Comparison of ENCODE assay signal across 24 cellular contexts in the genomic region with DNA sequence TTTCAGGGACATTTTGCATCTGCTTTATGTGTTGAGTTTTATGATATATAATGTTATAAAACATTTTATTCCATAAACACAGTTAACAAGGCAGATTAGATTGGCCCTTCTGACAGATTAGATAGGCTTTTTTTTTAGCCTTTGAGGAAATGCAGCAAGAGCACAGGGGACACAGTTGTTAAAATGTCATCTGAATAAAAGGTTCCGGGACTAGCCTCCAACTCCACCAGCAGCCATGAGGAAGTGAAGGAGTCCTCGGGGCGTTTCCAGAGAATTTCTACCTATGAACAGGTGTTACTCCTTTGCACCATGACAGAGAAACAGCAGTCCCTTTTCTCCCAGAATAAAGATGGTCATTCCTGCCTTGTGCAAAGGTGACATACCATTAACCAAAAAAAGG.
DNase-seq lines count a peak whose midpoint lies in the region; ATAC-seq, FAIRE-seq and TF ChIP-seq lines count a peak whose summit lies in the region.
"Had no signal": no experiment of that assay in that cellular context is flagged by ENCODE, and none has a peak within 500 bp of the region (broad histone marks: within the 10 kb centered on the region; RNA-seq: fewer than 3 reads in every experiment).

No MANE protein-coding gene starts in this region.

- no peak for TF ChIP-seq CTCF in OCI-LY3 (IDR thresholded peaks at IDR 0.05; ENCODE audit: low read depth, low read length)
- TF ChIP-seq CTCF in pancreas (IDR thresholded peaks at IDR 0.05): no peak
- no peak for TF ChIP-seq CTCF in transverse colon (IDR thresholded peaks at IDR 0.05)
- TF ChIP-seq CTCF in ascending aorta (IDR thresholded peaks at IDR 0.05): no peak

- POLR2A ChIA-PET in activated CD4-positive, alpha-beta T cell treated with anti-CD3 and anti-CD28 coated beads, Interleukin-2, amount 10 ng/mL, durations not matched to agents 7 days and 5 days (lab: Charles Lee): no interaction called here

- intact Hi-C loops in pancreas (cut with DNase I) (loop anchor here in 1 of 3 donors (10.0 kb wide), 1 partner anchor 556 kb away; no protein-coding TSS in a partner anchor), transverse colon (cut with DNase I; ENCODE audit: low total_unique reads) (loop anchor here (5.0 kb wide), 1 partner anchor 573 kb away; no protein-coding TSS in a partner anchor), right cardiac atrium (cut with DNase I) (no loop called here), ascending aorta (cut with DNase I) (no loop called here)

- H3K4me2 ChIP-seq in OCI-LY3 (ENCODE audit: low read length): peak overlapping the region; percentile 75
- H3K4me2 ChIP-seq: GM23338 had no signal

- H2AFZ ChIP-seq in OCI-LY3 (ENCODE audit: low read depth, low read length): no peak overlapping the region
- H2AFZ ChIP-seq: GM23338 had no signal

- no peak for TF ChIP-seq EP300 in transverse colon (IDR thresholded peaks at IDR 0.05; ENCODE audit: low read depth)

- in situ Hi-C loops in transverse colon (cut with MboI; ENCODE audit: low pct_ligation_motif_present in 1 of 4, low pct_unique_long_range_greater_than_20kb in 1 of 4, low sequenced_read_pairs in 3 of 4): no loop called here

- H3K4me3 ChIP-seq in OCI-LY3 (ENCODE audit: low read length) (no peak overlapping the region), pancreas (no peak overlapping the region), transverse colon (no peak overlapping the region), right cardiac atrium (ENCODE audit: low read length) (no peak overlapping the region), ascending aorta (no peak overlapping the region)
- H3K4me3 ChIP-seq: GM23338 had no signal

- H3K4me3 Mint-ChIP-seq in activated CD4-positive, alpha-beta T cell treated with anti-CD3 and anti-CD28 coated beads, Interleukin-2, amount 10 ng/mL, durations not matched to agents 7 days and 5 days: no peak overlapping the region
- H3K4me3 Mint-ChIP-seq: CD4-positive, alpha-beta T cell; GM23338 had no signal

- DNase-seq in pancreas (peak in 4 of 6 donors; percentile 42 to 66 (median 54)), transverse colon (peak; percentile 62), right cardiac atrium (no peak), T-helper 9 cell (no peak), ascending aorta (ENCODE audit: low spot score in 2 of 2) (no peak)
- DNase-seq in activated CD4-positive, alpha-beta T cell treated with anti-CD3 and anti-CD28 coated beads, Interleukin-2, amount 10 ng/mL, durations not matched to agents 7 days and 5 days: no peak
- DNase-seq: ACHN; BE2C; C1 segment of cervical spinal cord; Caco-2; CD4-positive, alpha-beta T cell; DMS79; GDM1; HCEC 1CT; IMR-90 had no signal

- H4K20me1 ChIP-seq in OCI-LY3 (ENCODE audit: insufficient read depth, low read length): no peaks in the 10 kb centered on the region

- CTCF ChIA-PET in activated CD4-positive, alpha-beta T cell treated with anti-CD3 and anti-CD28 coated beads, Interleukin-2, amount 10 ng/mL, durations not matched to agents 7 days and 5 days (lab: Charles Lee): no interaction called here

- H3K27me3 ChIP-seq in OCI-LY3 (ENCODE audit: low read depth, low read length) (no peaks in the 10 kb centered on the region), pancreas (no peaks in the 10 kb centered on the region), transverse colon (no peaks in the 10 kb centered on the region), right cardiac atrium (ENCODE audit: control insufficient read depth, insufficient read depth) (no peaks in the 10 kb centered on the region), ascending aorta (no peaks in the 10 kb centered on the region)

- no peak overlapping the region for H3K9ac ChIP-seq in OCI-LY3 (ENCODE audit: low read length)

- no peaks in the 10 kb centered on the region for H3K4me1 Mint-ChIP-seq in activated CD4-positive, alpha-beta T cell treated with anti-CD3 and anti-CD28 coated beads, Interleukin-2, amount 10 ng/mL, durations not matched to agents 7 days and 5 days
- H3K4me1 Mint-ChIP-seq: GM23338 had no signal

- FAIRE-seq in colon (lab: Jason Lieb, UNC): peak; percentile 87
- FAIRE-seq in pancreas (lab: Jason Lieb, UNC): peak; percentile 93
- FAIRE-seq: A204.1, D721Med, GM12892, GM18507, H54, HTR-8/SVneo had no signal

- H3K9me3 Mint-ChIP-seq in activated CD4-positive, alpha-beta T cell treated with anti-CD3 and anti-CD28 coated beads, Interleukin-2, amount 10 ng/mL, durations not matched to agents 7 days and 5 days: no peaks in the 10 kb centered on the region
- H3K9me3 Mint-ChIP-seq: CD4-positive, alpha-beta T cell; GM23338 had no signal

- H3K4me1 ChIP-seq in OCI-LY3 (ENCODE audit: low read length) (peaks cover 31% of the 10 kb centered on the region), pancreas (peaks cover 34 to 52% (median 41%) of the 10 kb centered on the region in 3 donors), transverse colon (peaks cover 0 to 16% (median 7%) of the 10 kb centered on the region in 4 donors), right cardiac atrium (ENCODE audit: control insufficient read depth, insufficient read depth, low read length) (no peaks in the 10 kb centered on the region), ascending aorta (no peaks in the 10 kb centered on the region)
- H3K4me1 ChIP-seq: BE2C, Caco-2 had no signal

- H3K9me3 ChIP-seq in OCI-LY3 (ENCODE audit: insufficient read depth, low read length) (no peaks in the 10 kb centered on the region; the same call in 1 of the 2 replicates), pancreas (no peaks in the 10 kb centered on the region), transverse colon (no peaks in the 10 kb centered on the region), right cardiac atrium (ENCODE audit: control insufficient read depth, low read length) (no peaks in the 10 kb centered on the region), ascending aorta (no peaks in the 10 kb centered on the region)
- H3K9me3 ChIP-seq: BE2C, Caco-2 had no signal

- H3K27ac Mint-ChIP-seq in activated CD4-positive, alpha-beta T cell treated with anti-CD3 and anti-CD28 coated beads, Interleukin-2, amount 10 ng/mL, durations not matched to agents 7 days and 5 days: no peak overlapping the region
- H3K27ac Mint-ChIP-seq: CD4-positive, alpha-beta T cell; GM23338 had no signal

- H3K27me3 Mint-ChIP-seq in activated CD4-positive, alpha-beta T cell treated with anti-CD3 and anti-CD28 coated beads, Interleukin-2, amount 10 ng/mL, durations not matched to agents 7 days and 5 days: peaks cover 18% of the 10 kb centered on the region

- H3K36me3 Mint-ChIP-seq in activated CD4-positive, alpha-beta T cell treated with anti-CD3 and anti-CD28 coated beads, Interleukin-2, amount 10 ng/mL, durations not matched to agents 7 days and 5 days (ENCODE audit: low read depth): no peaks in the 10 kb centered on the region

- peak; percentile 74 to 83 (median 79) for ATAC-seq in pancreas
- no peak for ATAC-seq in right cardiac atrium
- ATAC-seq: GM23338 had no signal

- TF ChIP-seq POLR2A in transverse colon (IDR thresholded peaks at IDR 0.05): no peak

- no peaks in the 10 kb centered on the region for H3K79me2 ChIP-seq in OCI-LY3 (ENCODE audit: low read length)

- no peaks in the 10 kb centered on the region for H3K36me3 ChIP-seq in OCI-LY3 (replicated peaks; ENCODE audit: low read depth, low read length)
- no peaks in the 10 kb centered on the region for H3K36me3 ChIP-seq in pancreas
- no peaks in the 10 kb centered on the region for H3K36me3 ChIP-seq in transverse colon
- no peaks in the 10 kb centered on the region for H3K36me3 ChIP-seq in ascending aorta
- H3K36me3 ChIP-seq: BE2C had no signal

- 1 to 15% methylated on average over 3 of the region's 3 CpGs for WGBS in pancreas, 2 donors
- WGBS in transverse colon (ENCODE audit: low coverage in 1 of 2), 2 donors: 27 to 33% methylated on average over 1 to 3 of the region's 3 CpGs
- WGBS in right cardiac atrium: 25% methylated on average over 3 of the region's 3 CpGs

- H3K27ac ChIP-seq in OCI-LY3 (ENCODE audit: low read length) (no peak overlapping the region), pancreas (peak overlapping the region; percentile 46 to 81 (median 68)), transverse colon (peak overlapping the region; percentile 32 to 58 (median 40)), right cardiac atrium (ENCODE audit: low read length) (no peak overlapping the region), ascending aorta (no peak overlapping the region)

Comparison
In these comparisons a context has a peak if more than half of its experiments do, and no peak if none do; other contexts are left out.
1. H3K27ac ChIP-seq: peak in pancreas (4 of 4) and transverse colon (4 of 4); none in OCI-LY3 (single experiment), right cardiac atrium (single experiment) and ascending aorta (0 of 2).
2. ATAC-seq: peak in pancreas (4 of 4); none in right cardiac atrium (0 of 2).
3. DNase-seq: peak in pancreas (4 of 6) and transverse colon (single experiment); none in right cardiac atrium (0 of 3), activated CD4-positive, alpha-beta T cell treated with anti-CD3 and anti-CD28 coated beads, Interleukin-2, amount 10 ng/mL, durations not matched to agents 7 days and 5 days (single experiment), T-helper 9 cell (single experiment) and ascending aorta (0 of 2).